Comparison of ENCODE assay signal across 8 cellular contexts in the genomic region with DNA sequence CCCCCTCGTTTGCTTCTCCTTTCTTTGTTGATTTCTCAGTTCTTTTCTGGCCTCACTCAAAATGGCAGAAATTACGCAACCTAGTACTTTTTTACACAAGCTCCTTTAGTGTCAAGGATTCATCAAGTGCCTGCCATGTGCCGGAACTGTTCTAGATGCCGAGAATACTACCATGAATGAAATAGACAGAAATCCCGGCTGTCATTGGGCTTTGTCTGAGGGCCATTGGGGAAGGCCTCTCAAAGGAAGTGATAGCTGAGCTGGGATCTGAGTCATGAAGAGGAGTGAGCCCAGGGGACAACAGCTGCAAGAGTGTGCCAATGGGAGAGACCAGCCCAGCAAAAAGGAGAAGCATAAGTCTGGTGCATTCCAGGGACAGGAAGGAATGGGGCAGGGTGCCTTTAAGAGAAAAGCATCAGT. TPM values are rescaled to one million over a fixed set of nuclear protein-coding genes. Genes with fewer than 3 reads are reported as not detected.
A peak's percentile ranks its signal among the peaks of the same experiment; 100 is the strongest.
DNase-seq lines count a peak whose midpoint lies in the region; ATAC-seq, FAIRE-seq and TF ChIP-seq lines count a peak whose summit lies in the region.

No MANE protein-coding gene starts in this region.

- H3K9me3 ChIP-seq in keratinocyte (ENCODE audit: control insufficient read depth, low read depth, low read length) = no peaks in the 10 kb centered on the region

- H3K4me1 Mint-ChIP-seq in stimulated activated memory B cell treated with anti-CD40 and anti-IgM and Interleukin-4, amounts not matched to agents 10 μg/mL and 1 μg/mL and 100 μg/mL, for 72 hours = peaks cover 23% of the 10 kb centered on the region
- H3K4me1 Mint-ChIP-seq in T-helper 2 cell treated with Interferon-gamma antibody and Interleukin-4, amounts not matched to agents 5 μg/mL and 100 μg/mL, for 36 hours (ENCODE audit: low read depth) = peaks cover 12% of the 10 kb centered on the region

- peak overlapping the region; percentile 91 for H3K27ac ChIP-seq in keratinocyte (ENCODE audit: control insufficient read depth, insufficient read depth, low read length)

- no peaks in the 10 kb centered on the region for H3K79me2 ChIP-seq in keratinocyte (ENCODE audit: control insufficient read depth, insufficient read depth, low read length)

- no peaks in the 10 kb centered on the region for H3K36me3 ChIP-seq in keratinocyte (ENCODE audit: control insufficient read depth in 2 of 2, extremely low read depth in 1 of 2, insufficient read depth in 2 of 2, low read length in 2 of 2)

- H4K20me1 ChIP-seq in keratinocyte (ENCODE audit: control insufficient read depth, extremely low read depth, insufficient read depth, low read length) = no peaks in the 10 kb centered on the region

- no peaks in the 10 kb centered on the region for H3K36me3 Mint-ChIP-seq in stimulated activated memory B cell treated with anti-CD40 and anti-IgM and Interleukin-4, amounts not matched to agents 10 μg/mL and 1 μg/mL and 100 μg/mL, for 72 hours
- H3K36me3 Mint-ChIP-seq in T-helper 2 cell treated with Interferon-gamma antibody and Interleukin-4, amounts not matched to agents 5 μg/mL and 100 μg/mL, for 36 hours (ENCODE audit: low read depth) = no peaks in the 10 kb centered on the region

- peak overlapping the region; percentile 74 for H3K4me2 ChIP-seq in keratinocyte (ENCODE audit: control insufficient read depth, extremely low read depth, insufficient read depth, low read depth, low read length)

- H3K27me3 ChIP-seq in keratinocyte (ENCODE audit: control insufficient read depth, extremely low read depth, insufficient read depth, low read length) = no peaks in the 10 kb centered on the region

- H3K9me1 ChIP-seq in keratinocyte (ENCODE audit: control insufficient read depth, extremely low read depth, insufficient read depth, low read length) = no peaks in the 10 kb centered on the region

- peaks cover 35% of the 10 kb centered on the region for H3K4me1 ChIP-seq in keratinocyte (ENCODE audit: control insufficient read depth, extremely low read depth, insufficient read depth, low read length)

- ATAC-seq in stimulated activated memory B cell treated with anti-CD40 and anti-IgM and Interleukin-4, amounts not matched to agents 10 μg/mL and 1 μg/mL and 100 μg/mL, for 72 hours = no peak

- peak; percentile 84 for FAIRE-seq in keratinocyte (lab: Jason Lieb, UNC)

- no peak for TF ChIP-seq CTCF in keratinocyte (optimal IDR thresholded peaks at IDR 0.05 in 1 of 3, IDR thresholded peaks at IDR 0.05 in 1 of 3, conservative IDR thresholded peaks at IDR 0.05 in 1 of 3; ENCODE audit: extremely low read depth in 1 of 3, insufficient read depth in 2 of 3, low read length in 3 of 3)

- H3K27ac Mint-ChIP-seq in stimulated activated memory B cell treated with anti-CD40 and anti-IgM and Interleukin-4, amounts not matched to agents 10 μg/mL and 1 μg/mL and 100 μg/mL, for 72 hours = peak overlapping the region; percentile 76
- no peak overlapping the region for H3K27ac Mint-ChIP-seq in T-helper 2 cell treated with Interferon-gamma antibody and Interleukin-4, amounts not matched to agents 5 μg/mL and 100 μg/mL, for 36 hours

- DNase-seq in NCI-H345 (lab: John Stamatoyannopoulos, UW) = peak; percentile 54
- no peak for DNase-seq in NCI-H345 treated with DMSO at 0.1 percent for 48 hours (lab: John Stamatoyannopoulos, UW; ENCODE audit: unreplicated experiment)
- DNase-seq in amniotic epithelial cell (ENCODE audit: low read depth) = peak; percentile 91
- DNase-seq in keratinocyte (ENCODE audit: low read depth, low spot score) = no peak
- no peak for DNase-seq in NCI-H2081 (lab: John Stamatoyannopoulos, UW)
- DNase-seq in HuH-7 (ENCODE audit: low spot score) = no peak
- DNase-seq in T-helper 2 cell treated with Interferon-gamma antibody and Interleukin-4, amounts not matched to agents 5 μg/mL and 100 μg/mL, for 36 hours (ENCODE audit: low spot score) = no peak

- H3K4me3 Mint-ChIP-seq in stimulated activated memory B cell treated with anti-CD40 and anti-IgM and Interleukin-4, amounts not matched to agents 10 μg/mL and 1 μg/mL and 100 μg/mL, for 72 hours = no peak overlapping the region
- no peak overlapping the region for H3K4me3 Mint-ChIP-seq in T-helper 2 cell treated with Interferon-gamma antibody and Interleukin-4, amounts not matched to agents 5 μg/mL and 100 μg/mL, for 36 hours

- H3K9ac ChIP-seq in keratinocyte (ENCODE audit: control insufficient read depth, extremely low read depth, insufficient read depth, low read length) = no peak overlapping the region

- no peak overlapping the region for H3K4me3 ChIP-seq in keratinocyte (ENCODE audit: control insufficient read depth in 2 of 3, extremely low read depth in 1 of 3, insufficient read depth in 2 of 3, low read depth in 1 of 3, low read length in 3 of 3)

- H3K27me3 Mint-ChIP-seq in stimulated activated memory B cell treated with anti-CD40 and anti-IgM and Interleukin-4, amounts not matched to agents 10 μg/mL and 1 μg/mL and 100 μg/mL, for 72 hours = no peaks in the 10 kb centered on the region
- H3K27me3 Mint-ChIP-seq in T-helper 2 cell treated with Interferon-gamma antibody and Interleukin-4, amounts not matched to agents 5 μg/mL and 100 μg/mL, for 36 hours (ENCODE audit: low read depth) = no peaks in the 10 kb centered on the region

- peak overlapping the region; percentile 52 for H2AFZ ChIP-seq in keratinocyte (ENCODE audit: control insufficient read depth, low read length)

- H3K9me3 Mint-ChIP-seq in stimulated activated memory B cell treated with anti-CD40 and anti-IgM and Interleukin-4, amounts not matched to agents 10 μg/mL and 1 μg/mL and 100 μg/mL, for 72 hours = no peaks in the 10 kb centered on the region
- no peaks in the 10 kb centered on the region for H3K9me3 Mint-ChIP-seq in T-helper 2 cell treated with Interferon-gamma antibody and Interleukin-4, amounts not matched to agents 5 μg/mL and 100 μg/mL, for 36 hours

- dilution Hi-C loops in keratinocyte (cut with MboI; ENCODE audit: extremely low pct_ligation_motif_present, low sequenced_read_pairs) = no loop called here

RNA-seq across cellular contexts. Expression of a gene that starts 34.3 kb away (rescaled TPM):
- polyA plus RNA-seq in keratinocyte = 91.1 to 157 TPM (median 122 TPM) in 3 replicates
- polyA plus RNA-seq in keratinocyte (2011; ENCODE audit: low read depth) = 328 TPM
- polyA plus RNA-seq in keratinocyte (2011; cell fraction: cytosol; rRNA removed) = 82.8 and 147 TPM in 2 replicates
- 52.5 and 84.9 TPM in 2 replicates for polyA plus RNA-seq in keratinocyte (2011; cell fraction: nucleus; rRNA removed)
- polyA plus RNA-seq in keratinocyte (2012; ENCODE audit: low replicate concordance) = 140 and 187 TPM in 2 replicates
- 54.9 to 251 TPM (median 178 TPM) in 3 replicates for polyA minus RNA-seq in keratinocyte
- 219 TPM for polyA minus RNA-seq in keratinocyte (2011; cell fraction: cytosol; rRNA and poly(A)+ RNA removed)
- polyA minus RNA-seq in keratinocyte (2011; cell fraction: nucleus; rRNA and poly(A)+ RNA removed) = 69.6 and 143 TPM in 2 replicates

Comparison
In these comparisons a context has a peak if more than half of its experiments do, and no peak if none do; other contexts are left out.
1. DNase-seq: peak in NCI-H345 (single experiment) and amniotic epithelial cell (single experiment); none in NCI-H345 treated with DMSO at 0.1 percent for 48 hours (single experiment), keratinocyte (single experiment), NCI-H2081 (0 of 2), HuH-7 (single experiment) and T-helper 2 cell treated with Interferon-gamma antibody and Interleukin-4, amounts not matched to agents 5 μg/mL and 100 μg/mL, for 36 hours (single experiment).